ENCODE assay signal across 1 cellular context in the genomic region with DNA sequence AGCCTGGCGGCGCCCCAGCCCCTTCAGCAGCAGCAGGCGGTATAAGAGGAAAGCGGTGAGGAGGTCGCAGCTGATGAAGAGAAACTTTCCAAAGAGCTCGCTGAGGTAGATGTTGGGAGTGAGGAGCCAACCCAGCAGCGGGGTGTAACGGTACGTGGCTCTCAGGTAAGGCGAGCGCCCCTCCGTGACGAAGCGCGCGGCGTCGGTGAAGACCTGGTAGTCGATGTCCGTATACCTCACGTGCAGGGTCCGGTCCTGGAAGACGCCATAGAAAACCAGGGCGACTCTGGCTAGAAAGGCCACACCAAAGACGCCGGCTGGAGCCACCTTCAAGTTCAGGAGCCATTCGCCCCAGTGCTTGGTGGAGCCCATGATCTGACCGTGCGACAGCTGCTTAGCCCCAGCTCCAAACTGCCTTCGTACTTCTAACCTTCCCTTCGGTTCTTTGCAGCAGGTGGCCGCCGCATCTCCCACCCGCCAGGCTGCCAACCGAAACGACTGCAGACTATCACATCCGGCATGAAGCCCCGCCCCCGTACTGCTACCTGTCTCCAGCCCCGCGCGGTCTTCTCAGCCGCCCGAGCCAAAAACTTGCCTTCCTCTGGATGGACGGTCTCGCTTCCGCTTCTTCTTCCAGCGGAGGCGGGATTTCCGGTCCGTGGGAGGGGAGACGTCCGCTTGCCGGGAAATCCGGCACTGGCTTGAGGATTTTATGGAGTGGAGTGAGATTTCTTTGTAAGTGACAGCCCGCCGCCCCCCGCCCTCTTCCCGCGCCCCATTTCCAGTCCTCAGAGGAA.
TF ChIP-seq lines count a peak whose summit lies in the region.

A gene (minus strand): TSS at position 623 of the 797 bp plus-strand sequence. CDS start 251 bp downstream, at position 372.

TF ChIP-seq in HepG2, 621 proteins besides CTCF, POLR2A, EP300 and RAD21 (continued from another document and continues in another):
- TF ChIP-seq, protein P1, sequence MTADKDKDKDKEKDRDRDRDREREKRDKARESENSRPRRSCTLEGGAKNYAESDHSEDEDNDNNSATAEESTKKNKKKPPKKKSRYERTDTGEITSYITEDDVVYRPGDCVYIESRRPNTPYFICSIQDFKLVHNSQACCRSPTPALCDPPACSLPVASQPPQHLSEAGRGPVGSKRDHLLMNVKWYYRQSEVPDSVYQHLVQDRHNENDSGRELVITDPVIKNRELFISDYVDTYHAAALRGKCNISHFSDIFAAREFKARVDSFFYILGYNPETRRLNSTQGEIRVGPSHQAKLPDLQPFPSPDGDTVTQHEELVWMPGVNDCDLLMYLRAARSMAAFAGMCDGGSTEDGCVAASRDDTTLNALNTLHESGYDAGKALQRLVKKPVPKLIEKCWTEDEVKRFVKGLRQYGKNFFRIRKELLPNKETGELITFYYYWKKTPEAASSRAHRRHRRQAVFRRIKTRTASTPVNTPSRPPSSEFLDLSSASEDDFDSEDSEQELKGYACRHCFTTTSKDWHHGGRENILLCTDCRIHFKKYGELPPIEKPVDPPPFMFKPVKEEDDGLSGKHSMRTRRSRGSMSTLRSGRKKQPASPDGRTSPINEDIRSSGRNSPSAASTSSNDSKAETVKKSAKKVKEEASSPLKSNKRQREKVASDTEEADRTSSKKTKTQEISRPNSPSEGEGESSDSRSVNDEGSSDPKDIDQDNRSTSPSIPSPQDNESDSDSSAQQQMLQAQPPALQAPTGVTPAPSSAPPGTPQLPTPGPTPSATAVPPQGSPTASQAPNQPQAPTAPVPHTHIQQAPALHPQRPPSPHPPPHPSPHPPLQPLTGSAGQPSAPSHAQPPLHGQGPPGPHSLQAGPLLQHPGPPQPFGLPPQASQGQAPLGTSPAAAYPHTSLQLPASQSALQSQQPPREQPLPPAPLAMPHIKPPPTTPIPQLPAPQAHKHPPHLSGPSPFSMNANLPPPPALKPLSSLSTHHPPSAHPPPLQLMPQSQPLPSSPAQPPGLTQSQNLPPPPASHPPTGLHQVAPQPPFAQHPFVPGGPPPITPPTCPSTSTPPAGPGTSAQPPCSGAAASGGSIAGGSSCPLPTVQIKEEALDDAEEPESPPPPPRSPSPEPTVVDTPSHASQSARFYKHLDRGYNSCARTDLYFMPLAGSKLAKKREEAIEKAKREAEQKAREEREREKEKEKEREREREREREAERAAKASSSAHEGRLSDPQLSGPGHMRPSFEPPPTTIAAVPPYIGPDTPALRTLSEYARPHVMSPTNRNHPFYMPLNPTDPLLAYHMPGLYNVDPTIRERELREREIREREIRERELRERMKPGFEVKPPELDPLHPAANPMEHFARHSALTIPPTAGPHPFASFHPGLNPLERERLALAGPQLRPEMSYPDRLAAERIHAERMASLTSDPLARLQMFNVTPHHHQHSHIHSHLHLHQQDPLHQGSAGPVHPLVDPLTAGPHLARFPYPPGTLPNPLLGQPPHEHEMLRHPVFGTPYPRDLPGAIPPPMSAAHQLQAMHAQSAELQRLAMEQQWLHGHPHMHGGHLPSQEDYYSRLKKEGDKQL (CRISPR knock-in tag; IDR thresholded peaks at IDR 0.05; ENCODE audit: low read depth), result no peak
- TF ChIP-seq CBX5 (CRISPR knock-in tag; IDR thresholded peaks at IDR 0.05; ENCODE audit: borderline replicate concordance) (no peak), ZNF234 (CRISPR knock-in tag; conservative IDR thresholded peaks at IDR 0.05) (no peak), SMAD9 (CRISPR knock-in tag; IDR thresholded peaks at IDR 0.05) (no peak), ZKSCAN8 (CRISPR knock-in tag; IDR thresholded peaks at IDR 0.05; ENCODE audit: borderline replicate concordance) (no peak), MTF1 (CRISPR knock-in tag; IDR thresholded peaks at IDR 0.05) (no peak), ZNF205 (CRISPR knock-in tag; IDR thresholded peaks at IDR 0.05) (peak; percentile 35; the same call in 1 of the 2 replicates), ZFAT (CRISPR knock-in tag; conservative IDR thresholded peaks at IDR 0.05) (no peak), SNAPC2 (CRISPR knock-in tag; IDR thresholded peaks at IDR 0.05) (no peak), ZNF891 (CRISPR knock-in tag; IDR thresholded peaks at IDR 0.05) (peak; percentile 43; the same call in 1 of the 2 replicates), ZNF292 (CRISPR knock-in tag; IDR thresholded peaks at IDR 0.05; ENCODE audit: borderline replicate concordance, low read depth) (peak; percentile 66; the same call in 1 of the 2 replicates), ZNF556 (CRISPR knock-in tag; IDR thresholded peaks at IDR 0.05; ENCODE audit: borderline replicate concordance) (no peak; the same call in none of the 2 replicates), CC2D1A (CRISPR knock-in tag; IDR thresholded peaks at IDR 0.05) (no peak), GFI1 (CRISPR knock-in tag; IDR thresholded peaks at IDR 0.05; ENCODE audit: borderline replicate concordance) (no peak; the same call in 1 of the 2 replicates), ZMYM3 (CRISPR knock-in tag; IDR thresholded peaks at IDR 0.05) (no peak), ZNF44 (CRISPR knock-in tag; IDR thresholded peaks at IDR 0.05) (0 out of 2 replicates have a peak, but pooled peaks have one; percentile 26), ZNF782 (CRISPR knock-in tag; IDR thresholded peaks at IDR 0.05; ENCODE audit: borderline replicate concordance) (no peak), NR1H2 (CRISPR knock-in tag; IDR thresholded peaks at IDR 0.05; ENCODE audit: borderline replicate concordance, low read depth) (no peak), MEIS1 (CRISPR knock-in tag; IDR thresholded peaks at IDR 0.05; ENCODE audit: borderline replicate concordance) (peak; percentile 66; the same call in 1 of the 2 replicates), ZNF616 (CRISPR knock-in tag; IDR thresholded peaks at IDR 0.05; ENCODE audit: low read depth) (peak; percentile 75; the same call in 1 of the 2 replicates), TMF1 (CRISPR knock-in tag; IDR thresholded peaks at IDR 0.05; ENCODE audit: low read depth) (no peak), ZNF460 (CRISPR knock-in tag; IDR thresholded peaks at IDR 0.05; ENCODE audit: borderline replicate concordance) (no peak), HMG20A (CRISPR knock-in tag; IDR thresholded peaks at IDR 0.05; ENCODE audit: borderline replicate concordance) (no peak), ZNF33A (CRISPR knock-in tag; IDR thresholded peaks at IDR 0.05; ENCODE audit: borderline replicate concordance) (no peak), ZFP37 (CRISPR knock-in tag; IDR thresholded peaks at IDR 0.05; ENCODE audit: borderline replicate concordance) (0 out of 2 replicates have a peak, but pooled peaks have one; percentile 47), ZNF546 (CRISPR knock-in tag; conservative IDR thresholded peaks at IDR 0.05) (peak; percentile 87), RFX3 (CRISPR knock-in tag; IDR thresholded peaks at IDR 0.05) (no peak), DNMT3B (CRISPR knock-in tag; conservative IDR thresholded peaks at IDR 0.05) (no peak), SSRP1 (CRISPR knock-in tag; IDR thresholded peaks at IDR 0.05) (no peak), PHF21A (CRISPR knock-in tag; IDR thresholded peaks at IDR 0.05) (peak; percentile 54; the same call in 1 of the 2 replicates), NFIB (CRISPR knock-in tag; IDR thresholded peaks at IDR 0.05; ENCODE audit: borderline replicate concordance) (no peak), MIXL1 (CRISPR knock-in tag; IDR thresholded peaks at IDR 0.05) (no peak), ZNF431 (CRISPR knock-in tag; IDR thresholded peaks at IDR 0.05; ENCODE audit: borderline replicate concordance, low read depth) (no peak), ZNF7 (CRISPR knock-in tag; IDR thresholded peaks at IDR 0.05) (no peak), ZNF501 (CRISPR knock-in tag; IDR thresholded peaks at IDR 0.05) (peak; percentile 78), SCMH1 (CRISPR knock-in tag; IDR thresholded peaks at IDR 0.05; ENCODE audit: borderline replicate concordance) (no peak), ZBTB7A (CRISPR knock-in tag; IDR thresholded peaks at IDR 0.05) (no peak), ZFP36L2 (CRISPR knock-in tag; IDR thresholded peaks at IDR 0.05) (no peak), ATF7-NPFF (CRISPR knock-in tag; IDR thresholded peaks at IDR 0.05; ENCODE audit: low read depth) (peak; percentile 79; the same call in 1 of the 2 replicates), GABPA (IDR thresholded peaks at IDR 0.05; ENCODE audit: low read depth, low read length) (peak; percentile 93), GABPA (CRISPR knock-in tag; IDR thresholded peaks at IDR 0.05; ENCODE audit: low read depth) (peak; percentile 97)
- TF ChIP-seq, protein P2, sequence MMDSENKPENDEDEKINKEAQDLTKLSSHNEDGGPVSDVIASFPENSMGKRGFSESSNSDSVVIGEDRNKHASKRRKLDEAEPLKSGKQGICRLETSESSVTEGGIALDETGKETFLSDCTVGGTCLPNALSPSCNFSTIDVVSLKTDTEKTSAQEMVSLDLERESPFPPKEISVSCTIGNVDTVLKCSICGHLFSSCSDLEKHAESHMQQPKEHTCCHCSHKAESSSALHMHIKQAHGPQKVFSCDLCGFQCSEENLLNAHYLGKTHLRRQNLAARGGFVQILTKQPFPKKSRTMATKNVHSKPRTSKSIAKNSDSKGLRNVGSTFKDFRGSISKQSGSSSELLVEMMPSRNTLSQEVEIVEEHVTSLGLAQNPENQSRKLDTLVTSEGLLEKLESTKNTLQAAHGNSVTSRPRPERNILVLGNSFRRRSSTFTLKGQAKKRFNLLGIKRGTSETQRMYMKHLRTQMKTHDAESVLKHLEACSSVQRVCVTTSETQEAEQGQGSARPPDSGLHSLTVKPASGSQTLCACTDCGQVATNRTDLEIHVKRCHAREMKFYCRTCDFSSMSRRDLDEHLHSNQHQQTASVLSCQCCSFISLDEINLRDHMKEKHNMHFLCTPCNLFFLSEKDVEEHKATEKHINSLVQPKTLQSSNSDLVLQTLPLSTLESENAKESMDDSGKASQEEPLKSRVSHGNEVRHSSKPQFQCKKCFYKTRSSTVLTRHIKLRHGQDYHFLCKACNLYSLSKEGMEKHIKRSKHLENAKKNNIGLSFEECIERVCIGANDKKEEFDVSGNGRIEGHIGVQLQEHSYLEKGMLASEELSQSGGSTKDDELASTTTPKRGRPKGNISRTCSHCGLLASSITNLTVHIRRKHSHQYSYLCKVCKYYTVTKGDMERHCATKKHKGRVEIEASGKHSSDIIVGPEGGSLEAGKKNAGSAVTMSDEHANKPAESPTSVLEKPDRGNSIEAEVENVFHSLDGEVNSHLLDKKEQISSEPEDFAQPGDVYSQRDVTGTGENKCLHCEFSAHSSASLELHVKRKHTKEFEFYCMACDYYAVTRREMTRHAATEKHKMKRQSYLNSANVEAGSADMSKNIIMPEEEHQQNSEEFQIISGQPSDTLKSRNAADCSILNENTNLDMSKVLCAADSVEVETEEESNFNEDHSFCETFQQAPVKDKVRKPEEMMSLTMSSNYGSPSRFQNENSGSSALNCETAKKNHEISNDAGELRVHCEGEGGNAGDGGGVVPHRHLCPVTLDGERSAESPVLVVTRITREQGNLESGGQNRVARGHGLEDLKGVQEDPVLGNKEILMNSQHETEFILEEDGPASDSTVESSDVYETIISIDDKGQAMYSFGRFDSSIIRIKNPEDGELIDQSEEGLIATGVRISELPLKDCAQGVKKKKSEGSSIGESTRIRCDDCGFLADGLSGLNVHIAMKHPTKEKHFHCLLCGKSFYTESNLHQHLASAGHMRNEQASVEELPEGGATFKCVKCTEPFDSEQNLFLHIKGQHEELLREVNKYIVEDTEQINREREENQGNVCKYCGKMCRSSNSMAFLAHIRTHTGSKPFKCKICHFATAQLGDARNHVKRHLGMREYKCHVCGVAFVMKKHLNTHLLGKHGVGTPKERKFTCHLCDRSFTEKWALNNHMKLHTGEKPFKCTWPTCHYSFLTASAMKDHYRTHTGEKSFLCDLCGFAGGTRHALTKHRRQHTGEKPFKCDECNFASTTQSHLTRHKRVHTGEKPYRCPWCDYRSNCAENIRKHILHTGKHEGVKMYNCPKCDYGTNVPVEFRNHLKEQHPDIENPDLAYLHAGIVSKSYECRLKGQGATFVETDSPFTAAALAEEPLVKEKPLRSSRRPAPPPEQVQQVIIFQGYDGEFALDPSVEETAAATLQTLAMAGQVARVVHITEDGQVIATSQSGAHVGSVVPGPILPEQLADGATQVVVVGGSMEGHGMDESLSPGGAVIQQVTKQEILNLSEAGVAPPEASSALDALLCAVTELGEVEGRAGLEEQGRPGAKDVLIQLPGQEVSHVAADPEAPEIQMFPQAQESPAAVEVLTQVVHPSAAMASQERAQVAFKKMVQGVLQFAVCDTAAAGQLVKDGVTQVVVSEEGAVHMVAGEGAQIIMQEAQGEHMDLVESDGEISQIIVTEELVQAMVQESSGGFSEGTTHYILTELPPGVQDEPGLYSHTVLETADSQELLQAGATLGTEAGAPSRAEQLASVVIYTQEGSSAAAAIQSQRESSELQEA (CRISPR knock-in tag; IDR thresholded peaks at IDR 0.05; ENCODE audit: not compliant biosample characterization), result peak; percentile 9
- TF ChIP-seq, protein P3, sequence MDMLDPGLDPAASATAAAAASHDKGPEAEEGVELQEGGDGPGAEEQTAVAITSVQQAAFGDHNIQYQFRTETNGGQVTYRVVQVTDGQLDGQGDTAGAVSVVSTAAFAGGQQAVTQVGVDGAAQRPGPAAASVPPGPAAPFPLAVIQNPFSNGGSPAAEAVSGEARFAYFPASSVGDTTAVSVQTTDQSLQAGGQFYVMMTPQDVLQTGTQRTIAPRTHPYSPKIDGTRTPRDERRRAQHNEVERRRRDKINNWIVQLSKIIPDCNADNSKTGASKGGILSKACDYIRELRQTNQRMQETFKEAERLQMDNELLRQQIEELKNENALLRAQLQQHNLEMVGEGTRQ (IDR thresholded peaks at IDR 0.05; ENCODE audit: low read depth, low read length), result no peak
- TF ChIP-seq, protein P3 (CRISPR knock-in tag; IDR thresholded peaks at IDR 0.05; ENCODE audit: borderline replicate concordance), result no peak
- TF ChIP-seq, protein P4, sequence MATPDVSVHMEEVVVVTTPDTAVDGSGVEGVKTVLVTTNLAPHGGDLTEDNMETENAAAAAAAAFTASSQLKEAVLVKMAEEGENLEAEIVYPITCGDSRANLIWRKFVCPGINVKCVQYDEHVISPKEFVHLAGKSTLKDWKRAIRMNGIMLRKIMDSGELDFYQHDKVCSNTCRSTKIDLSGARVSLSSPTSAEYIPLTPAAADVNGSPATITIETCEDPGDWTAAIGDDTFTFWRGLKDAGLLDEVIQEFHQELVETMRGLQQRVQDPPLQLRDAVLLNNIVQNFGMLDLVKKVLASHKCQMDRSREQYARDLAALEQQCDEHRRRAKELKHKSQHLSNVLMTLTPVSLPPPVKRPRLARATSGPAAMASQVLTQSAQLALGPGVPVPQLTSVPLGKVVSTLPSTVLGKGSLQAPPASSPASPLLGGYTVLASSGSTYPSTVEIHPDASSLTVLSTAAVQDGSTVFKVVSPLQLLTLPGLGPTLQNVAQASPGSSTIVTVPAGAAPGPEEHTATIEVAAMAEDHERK (CRISPR knock-in tag; IDR thresholded peaks at IDR 0.05; ENCODE audit: low read depth), result no peak
- TF ChIP-seq, protein P5, sequence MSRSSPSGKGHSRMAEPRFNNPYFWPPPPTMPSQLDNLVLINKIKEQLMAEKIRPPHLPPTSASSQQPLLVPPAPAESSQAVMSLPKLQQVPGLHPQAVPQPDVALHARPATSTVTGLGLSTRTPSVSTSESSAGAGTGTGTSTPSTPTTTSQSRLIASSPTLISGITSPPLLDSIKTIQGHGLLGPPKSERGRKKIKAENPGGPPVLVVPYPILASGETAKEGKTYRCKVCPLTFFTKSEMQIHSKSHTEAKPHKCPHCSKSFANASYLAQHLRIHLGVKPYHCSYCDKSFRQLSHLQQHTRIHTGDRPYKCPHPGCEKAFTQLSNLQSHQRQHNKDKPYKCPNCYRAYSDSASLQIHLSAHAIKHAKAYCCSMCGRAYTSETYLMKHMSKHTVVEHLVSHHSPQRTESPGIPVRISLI (CRISPR knock-in tag; IDR thresholded peaks at IDR 0.05; ENCODE audit: borderline replicate concordance), result no peak
